ENCODE assay signal across 8 cellular contexts in the genomic region with DNA sequence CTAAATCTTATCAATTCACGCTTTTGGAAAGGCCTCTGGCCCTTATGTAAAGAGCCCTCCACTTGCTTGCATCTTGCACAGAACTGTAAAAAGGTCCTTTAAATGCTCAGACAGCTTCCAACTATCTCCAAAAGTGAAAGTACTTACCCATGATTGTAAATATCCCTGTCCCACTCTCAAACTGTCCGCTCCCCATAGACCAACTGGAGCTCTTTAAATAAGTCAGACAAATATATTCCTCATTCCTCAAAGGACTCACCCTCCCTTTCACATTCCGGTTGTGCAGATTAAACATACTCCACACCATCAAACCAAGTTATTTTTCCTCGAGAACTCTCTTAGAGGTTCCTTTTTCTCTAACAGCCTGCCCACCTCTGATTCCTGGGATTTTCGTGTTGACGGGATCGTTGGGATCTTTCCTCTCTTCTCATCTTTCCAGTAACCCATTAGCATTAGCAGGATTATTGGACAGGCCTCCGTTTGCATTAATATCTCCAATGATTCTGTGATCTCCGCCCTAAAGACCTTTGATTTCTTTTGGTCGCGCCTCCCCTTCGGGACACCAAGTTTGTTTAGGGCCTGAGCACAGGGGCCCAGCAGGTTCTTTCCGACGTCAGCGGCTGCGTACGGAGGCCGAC. TPM values are rescaled to one million over a fixed set of nuclear protein-coding genes. Genes with fewer than 3 reads are reported as not detected.
DNase-seq lines count a peak whose midpoint lies in the region; ATAC-seq and TF ChIP-seq lines count a peak whose summit lies in the region.

No MANE protein-coding gene starts in this region.

- H3K4me3 Mint-ChIP-seq in endothelial cell (ENCODE audit: unreplicated experiment) = no peak overlapping the region

- TF ChIP-seq POLR2A in vagina (IDR thresholded peaks at IDR 0.05) = no peak

- H3K9me3 Mint-ChIP-seq in endothelial cell (ENCODE audit: unreplicated experiment) = no peaks in the 10 kb centered on the region

- TF ChIP-seq CTCF in coronary artery (IDR thresholded peaks at IDR 0.05) = no peak
- TF ChIP-seq CTCF in lung (IDR thresholded peaks at IDR 0.05; ENCODE audit: control extremely low read depth, extremely low read depth) = no peak
- TF ChIP-seq CTCF in vagina (IDR thresholded peaks at IDR 0.05) = no peak
- TF ChIP-seq CTCF in endothelial cell (IDR thresholded peaks at IDR 0.05; ENCODE audit: unreplicated experiment) = no peak

- WGBS in lung, 2 donors = 3 to 5% methylated on average over 18 of the region's 18 CpGs

- no peaks in the 10 kb centered on the region for H3K27me3 ChIP-seq in lung (ENCODE audit: control insufficient read depth, insufficient read depth)
- H3K27me3 ChIP-seq in vagina = no peaks in the 10 kb centered on the region

- H3K4me1 ChIP-seq in lung (ENCODE audit: control insufficient read depth in 2 of 2, insufficient read depth in 2 of 2, low read length in 2 of 2) (peaks cover 0 to 14% of the 10 kb centered on the region in 2 donors), vagina (peaks cover 45% of the 10 kb centered on the region)

- DNase-seq in EH (ENCODE audit: low read depth) (peak; percentile 34), NCI-H146 treated with DMSO at 0.1 percent for 48 hours (lab: John Stamatoyannopoulos, UW; ENCODE audit: unreplicated experiment) (peak; percentile 50), coronary artery (ENCODE audit: low spot score) (no peak), lung (ENCODE audit: low spot score) (peak; percentile 73), vagina (ENCODE audit: extremely low spot score in 2 of 2) (no peak), endothelial cell (ENCODE audit: low spot score) (no peak)
- no peak for DNase-seq in activated naive CD4-positive, alpha-beta T cell treated with anti-CD3 and anti-CD28 coated beads, Interleukin-2, amount 50 U/mL, for 16 hours

- H3K27ac ChIP-seq in coronary artery = peak overlapping the region; percentile 91 to 96
- peak overlapping the region; percentile 94 to 100 for H3K27ac ChIP-seq in lung (ENCODE audit: low read depth in 1 of 2, low read length in 1 of 2)
- H3K27ac ChIP-seq in vagina = peak overlapping the region; percentile 86

- ATAC-seq in GM21737 (IDR thresholded peaks at IDR 0.05; ENCODE audit: unreplicated experiment) = peak; percentile 8
- peak; percentile 59 for ATAC-seq in lung (ENCODE audit: insufficient read depth, low FRiP score)

- intact Hi-C loops in vagina (cut with DNase I) = no loop called here

- H3K27ac Mint-ChIP-seq in endothelial cell (ENCODE audit: unreplicated experiment) = no peak overlapping the region

- H3K27me3 Mint-ChIP-seq in endothelial cell (ENCODE audit: unreplicated experiment) = peaks cover 3% of the 10 kb centered on the region

- no peaks in the 10 kb centered on the region for H3K9me3 ChIP-seq in lung (ENCODE audit: control insufficient read depth in 2 of 2, insufficient read depth in 1 of 2, low read length in 1 of 2)
- no peaks in the 10 kb centered on the region for H3K9me3 ChIP-seq in vagina

- peak overlapping the region; percentile 91 for H3K4me3 ChIP-seq in coronary artery
- peak overlapping the region; percentile 92 for H3K4me3 ChIP-seq in lung
- peak overlapping the region; percentile 83 to 99 for H3K4me3 ChIP-seq in vagina

- H3K4me1 Mint-ChIP-seq in endothelial cell (ENCODE audit: unreplicated experiment) = peaks cover 3% of the 10 kb centered on the region

- no peaks in the 10 kb centered on the region for H3K36me3 ChIP-seq in lung (ENCODE audit: control insufficient read depth in 2 of 2, insufficient read depth in 2 of 2, low read length in 2 of 2)
- H3K36me3 ChIP-seq in vagina = no peaks in the 10 kb centered on the region

- H3K36me3 Mint-ChIP-seq in endothelial cell (ENCODE audit: low read depth, unreplicated experiment) = no peaks in the 10 kb centered on the region

RNA-seq across cellular contexts. Expression of gene GOLGB1, which starts 0.8 kb away (rescaled TPM):
- total RNA-seq in lung (10 to 100 TPM; 49.9 to 92.8 TPM), vagina (45.4 TPM), endothelial cell (ENCODE audit: unreplicated experiment) (63.1 TPM)
- 10 to 100 TPM; 11.6 to 12.3 TPM for polyA plus RNA-seq in lung

Comparison
In these comparisons a context has a peak if more than half of its experiments do, and no peak if none do; other contexts are left out.
1. DNase-seq: peak in EH (single experiment), NCI-H146 treated with DMSO at 0.1 percent for 48 hours (single experiment) and lung (single experiment); none in coronary artery (single experiment), vagina (0 of 2), activated naive CD4-positive, alpha-beta T cell treated with anti-CD3 and anti-CD28 coated beads, Interleukin-2, amount 50 U/mL, for 16 hours (single experiment) and endothelial cell (single experiment).
2. Peak in every context shown above with its lines, with median percentiles within 50 percentile points of each other: H3K27ac ChIP-seq and H3K4me3 ChIP-seq.